In genomic region chr12:47828967-47829482, GRCh38 we compare ENCODE assay signal across 9 cellular contexts. TPM values are rescaled to one million over a fixed set of nuclear protein-coding genes. Genes with fewer than 3 reads are reported as not detected.
A peak's percentile ranks its signal among the peaks of the same experiment; 100 is the strongest.
DNase-seq lines count a peak whose midpoint lies in the region; ATAC-seq and TF ChIP-seq lines count a peak whose summit lies in the region.
"Had no signal": no experiment of that assay in that cellular context is flagged by ENCODE, and none has a peak within 500 bp of the region (broad histone marks: within the 10 kb centered on the region; RNA-seq: fewer than 3 reads in every experiment).

No MANE protein-coding gene starts in this region.

- no peaks in the 10 kb centered on the region for H3K36me3 Mint-ChIP-seq in brain

- H3K27ac Mint-ChIP-seq in brain: peak overlapping the region in 3 of 5 experiments; percentile 80 to 89 (median 86)

- peak; percentile 82 for DNase-seq in AG08396 (ENCODE audit: low spot score)
- peak; percentile 57 for DNase-seq in left lobe of liver (ENCODE audit: low spot score)
- DNase-seq in upper lobe of left lung: peak in 1 of 2 donors; percentile 91
- no peak for DNase-seq in stimulated activated naive CD4-positive, alpha-beta T cell treated with Interleukin-2 at 50 U/mL for 16 hours (lab: John Stamatoyannopoulos, UW)

- no peak overlapping the region for H3K4me3 Mint-ChIP-seq in brain

- peak overlapping the region in 2 of 4 donors; percentile 13 to 23 for H3K4me3 ChIP-seq in upper lobe of left lung
- H3K4me3 ChIP-seq: GM12878 had no signal

- H3K4me1 ChIP-seq in upper lobe of left lung: peaks cover 52 to 64% (median 62%) of the 10 kb centered on the region in 4 donors

- H3K9me3 Mint-ChIP-seq in brain: no peaks in the 10 kb centered on the region

- TF ChIP-seq CTCF in brain (conservative IDR thresholded peaks at IDR 0.05): no peak
- no peak for TF ChIP-seq CTCF in upper lobe of left lung (IDR thresholded peaks at IDR 0.05)

- H3K27ac ChIP-seq in KOPT-K1 (ENCODE audit: low read depth, low read length, poor library complexity, severe bottlenecking): peak overlapping the region; percentile 38
- H3K27ac ChIP-seq in upper lobe of left lung: peak overlapping the region; percentile 85 to 99 (median 94)

- H3K36me3 ChIP-seq in KOPT-K1 (ENCODE audit: insufficient read depth, low read length): no peaks in the 10 kb centered on the region
- no peaks in the 10 kb centered on the region for H3K36me3 ChIP-seq in upper lobe of left lung

- TF ChIP-seq POLR2A in upper lobe of left lung (IDR thresholded peaks at IDR 0.05): peak in 1 of 4 donors; percentile 68

- no peaks in the 10 kb centered on the region for H3K27me3 ChIP-seq in upper lobe of left lung

- WGBS in upper lobe of left lung, 2 donors: 17 to 24% methylated on average over 6 to 7 of the region's 7 CpGs

- peaks cover 29% of the 10 kb centered on the region for H3K4me1 Mint-ChIP-seq in brain

- peak; percentile 80 for ATAC-seq in left lobe of liver
- ATAC-seq in upper lobe of left lung (ENCODE audit: low FRiP score in 2 of 2): peak; percentile 78 to 81
- no peak for ATAC-seq in HG03097 (IDR thresholded peaks at IDR 0.05; ENCODE audit: low FRiP score, unreplicated experiment)
- no peak for ATAC-seq in HG02938 (IDR thresholded peaks at IDR 0.05; ENCODE audit: unreplicated experiment)
- ATAC-seq: GM12878 had no signal

- H3K9me3 ChIP-seq in KOPT-K1 (ENCODE audit: insufficient read depth, low read length, poor library complexity, severe bottlenecking) (no peaks in the 10 kb centered on the region), upper lobe of left lung (no peaks in the 10 kb centered on the region)

- peaks cover 8% of the 10 kb centered on the region for H3K27me3 Mint-ChIP-seq in brain

- TF ChIP-seq EP300 in upper lobe of left lung (IDR thresholded peaks at IDR 0.05): peak in 1 of 4 donors; percentile 51

RNA-seq across cellular contexts. Expression of gene HDAC7, which starts 9.3 kb away (rescaled TPM):
- 8.2 TPM for polyA plus RNA-seq in brain (ENCODE audit: insufficient read depth, low read depth, low replicate concordance)
- total RNA-seq in left lobe of liver (8.1 TPM), upper lobe of left lung (100 to 1,000 TPM in 4 of 6 donors, 10 to 100 TPM in 2; 66.6 to 164 (median 126) TPM)

RNA-seq across cellular contexts. Expression of gene SLC48A1, which starts 56.0 kb away (rescaled TPM):
- polyA plus RNA-seq in brain (ENCODE audit: insufficient read depth, low read depth, low replicate concordance): 77.4 TPM
- total RNA-seq in left lobe of liver: 14.1 TPM
- total RNA-seq in upper lobe of left lung: 10 to 100 TPM; 26.5 to 36.5 (median 33.9) TPM

Comparison
In these comparisons a context has a peak if more than half of its experiments do, and no peak if none do; other contexts are left out.
1. ATAC-seq: peak in left lobe of liver (single experiment) and upper lobe of left lung (2 of 2); none in HG03097 (single experiment) and HG02938 (single experiment).